ENCODE assay signal across 18 cellular contexts in the genomic region with DNA sequence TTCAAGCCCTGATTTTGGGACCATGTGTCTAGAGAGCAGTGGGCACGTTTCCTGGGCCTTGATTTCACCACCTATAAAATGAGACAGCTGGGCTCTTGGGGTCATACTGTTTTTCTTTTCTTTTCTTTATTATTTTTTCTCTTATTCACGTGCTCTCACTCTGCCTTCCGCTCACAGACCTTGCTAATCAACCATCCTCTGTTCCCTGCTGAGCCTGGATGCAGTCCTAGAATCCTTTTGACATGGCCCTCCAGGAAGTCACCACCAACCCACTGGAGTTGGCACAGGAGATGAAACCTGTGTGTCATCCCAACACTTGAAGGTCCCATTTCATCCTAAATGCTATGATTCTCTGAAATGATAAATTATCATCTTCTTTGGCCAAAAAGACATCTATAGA.
"Had no signal": no experiment of that assay in that cellular context is flagged by ENCODE, and none has a peak within 500 bp of the region (broad histone marks: within the 10 kb centered on the region; RNA-seq: fewer than 3 reads in every experiment).

No MANE protein-coding gene starts in this region.

- H3K27ac ChIP-seq: gastrocnemius medialis, heart right ventricle, psoas muscle, right lobe of liver, suprapubic skin, tibial artery, upper lobe of left lung, vagina had no signal

- H3K4me1 ChIP-seq: heart right ventricle, right lobe of liver, suprapubic skin, tibial artery, upper lobe of left lung, vagina had no signal

- H3K36me3 ChIP-seq: gastrocnemius medialis, heart right ventricle, right lobe of liver, suprapubic skin, tibial artery, upper lobe of left lung, vagina had no signal

- H3K9me3 Mint-ChIP-seq: stimulated activated effector memory CD8-positive, alpha-beta T cell treated with anti-CD3 and anti-CD28 coated beads, Interleukin-12 subunit alpha, Interleukin-12 subunit beta, amount 100 ng/mL, for 72 hours had no signal

- H3K4me3 Mint-ChIP-seq: naive thymus-derived CD4-positive, alpha-beta T cell; nephron progenitor cell; stimulated activated effector memory CD8-positive, alpha-beta T cell treated with anti-CD3 and anti-CD28 coated beads, Interleukin-12 subunit alpha, Interleukin-12 subunit beta, amount 100 ng/mL, for 72 hours had no signal

- DNase-seq: effector CD8-positive, alpha-beta T cell; gastrocnemius medialis; heart right ventricle; kidney glomerular epithelial cell; mesendoderm; naive thymus-derived CD4-positive, alpha-beta T cell; nephron progenitor cell; psoas muscle; retina; right lobe of liver; stimulated activated CD4-positive, alpha-beta T cell treated with anti-CD3 and anti-CD28 coated beads, Interleukin-4, amount 100 ng/mL, for 1 hour; stimulated activated CD8-positive, alpha-beta memory T cell treated with anti-CD3 and anti-CD28 coated beads, Interleukin-4, amount 100 ng/mL, for 48 hours; stimulated activated naive CD8-positive, alpha-beta T cell treated with anti-CD3 and anti-CD28 coated beads, Interleukin-15, Interleukin-2, amounts not matched to agents 100 U/mL and 50 U/mL, for 24 hours; tibial artery; upper lobe of left lung had no signal

- H3K36me3 Mint-ChIP-seq: naive thymus-derived CD4-positive, alpha-beta T cell; stimulated activated effector memory CD8-positive, alpha-beta T cell treated with anti-CD3 and anti-CD28 coated beads, Interleukin-12 subunit alpha, Interleukin-12 subunit beta, amount 100 ng/mL, for 72 hours had no signal

- H3K4me1 Mint-ChIP-seq: stimulated activated effector memory CD8-positive, alpha-beta T cell treated with anti-CD3 and anti-CD28 coated beads, Interleukin-12 subunit alpha, Interleukin-12 subunit beta, amount 100 ng/mL, for 72 hours had no signal

- H3K4me3 ChIP-seq: gastrocnemius medialis, heart right ventricle, psoas muscle, right lobe of liver, suprapubic skin, tibial artery, upper lobe of left lung, vagina had no signal

- H3K27ac Mint-ChIP-seq: naive thymus-derived CD4-positive, alpha-beta T cell; nephron progenitor cell; stimulated activated effector memory CD8-positive, alpha-beta T cell treated with anti-CD3 and anti-CD28 coated beads, Interleukin-12 subunit alpha, Interleukin-12 subunit beta, amount 100 ng/mL, for 72 hours had no signal

- H3K9me3 ChIP-seq: gastrocnemius medialis, heart right ventricle, psoas muscle, right lobe of liver, suprapubic skin, tibial artery, upper lobe of left lung, vagina had no signal

- H3K27me3 ChIP-seq: gastrocnemius medialis, heart right ventricle, right lobe of liver, suprapubic skin, tibial artery, upper lobe of left lung, vagina had no signal
